In genomic region chr20:20226554-20226953, GRCh38 we compare ENCODE assay signal across 19 cellular contexts.
DNase-seq lines count a peak whose midpoint lies in the region; ATAC-seq and TF ChIP-seq lines count a peak whose summit lies in the region.
"Had no signal": no experiment of that assay in that cellular context is flagged by ENCODE, and none has a peak within 500 bp of the region (broad histone marks: within the 10 kb centered on the region; RNA-seq: fewer than 3 reads in every experiment).

No MANE protein-coding gene starts in this region.

- H3K9me3 ChIP-seq in psoas muscle: peaks cover 8% of the 10 kb centered on the region
- H3K9me3 ChIP-seq in thyroid gland: no peaks in the 10 kb centered on the region

- 36 to 56% (median 36%) methylated on average over 6 of the region's 6 CpGs for WGBS in psoas muscle, 3 donors
- 81 to 86% methylated on average over 6 of the region's 6 CpGs for WGBS in thyroid gland, 2 donors

- H3K4me3 ChIP-seq in psoas muscle (no peak overlapping the region), thyroid gland (replicated peaks in 1 of 3) (no peak overlapping the region)
- H3K4me3 ChIP-seq: BLaER1, HAP-1 had no signal

- no peak overlapping the region for H3K4me3 Mint-ChIP-seq in activated naive CD4-positive, alpha-beta T cell treated with anti-CD3 and anti-CD28 coated beads, Interleukin-2, amount 50 U/mL, for 24 hours
- H3K4me3 Mint-ChIP-seq: B cell; CD4-positive, alpha-beta T cell; CD8-positive, alpha-beta memory T cell; HFFc6 had no signal

- peak overlapping the region; percentile 51 for H3K27ac Mint-ChIP-seq in activated naive CD4-positive, alpha-beta T cell treated with anti-CD3 and anti-CD28 coated beads, Interleukin-2, amount 50 U/mL, for 24 hours
- H3K27ac Mint-ChIP-seq: B cell; CD4-positive, alpha-beta T cell; HFFc6 had no signal

- no peaks in the 10 kb centered on the region for H3K9me3 Mint-ChIP-seq in activated naive CD4-positive, alpha-beta T cell treated with anti-CD3 and anti-CD28 coated beads, Interleukin-2, amount 50 U/mL, for 24 hours
- H3K9me3 Mint-ChIP-seq: CD4-positive, alpha-beta T cell; HFFc6 had no signal

- in situ Hi-C loops in SK-MEL-5 (cut with HindIII; ENCODE audit: low pct_unique_long_range_greater_than_20kb, low sequenced_read_pairs): no loop called here

- H3K36me3 Mint-ChIP-seq in activated naive CD4-positive, alpha-beta T cell treated with anti-CD3 and anti-CD28 coated beads, Interleukin-2, amount 50 U/mL, for 24 hours: no peaks in the 10 kb centered on the region

- H3K4me1 ChIP-seq in psoas muscle: peaks cover 36% of the 10 kb centered on the region
- H3K4me1 ChIP-seq in thyroid gland: no peaks in the 10 kb centered on the region

- no peaks in the 10 kb centered on the region for H3K27me3 ChIP-seq in psoas muscle (ENCODE audit: insufficient read depth in 3 of 3, low read length in 2 of 3)
- H3K27me3 ChIP-seq in thyroid gland: no peaks in the 10 kb centered on the region
- H3K27me3 ChIP-seq: BLaER1 had no signal

- ATAC-seq in psoas muscle: peak in 1 of 4 donors; percentile 25

- intact Hi-C loops in psoas muscle (cut with DNase I): no loop called here
- intact Hi-C loops in thyroid gland (cut with DNase I): no loop called here

- H3K27me3 Mint-ChIP-seq in activated naive CD4-positive, alpha-beta T cell treated with anti-CD3 and anti-CD28 coated beads, Interleukin-2, amount 50 U/mL, for 24 hours: peaks cover 6% of the 10 kb centered on the region

- H3K27ac ChIP-seq in psoas muscle (peak overlapping the region; percentile 34), thyroid gland (no peak overlapping the region)
- H3K27ac ChIP-seq: 22Rv1, BLaER1, C4-2B had no signal

- no peaks in the 10 kb centered on the region for H3K36me3 ChIP-seq in psoas muscle (ENCODE audit: insufficient read depth in 1 of 2, low read depth in 1 of 2)
- H3K36me3 ChIP-seq in thyroid gland: no peaks in the 10 kb centered on the region
- H3K36me3 ChIP-seq: BLaER1, HAP-1 had no signal

- TF ChIP-seq POLR2A in thyroid gland (IDR thresholded peaks at IDR 0.05): no peak

- DNase-seq in activated naive CD4-positive, alpha-beta T cell (lab: John Stamatoyannopoulos, UW): no peak
- DNase-seq in SK-MEL-5 (ENCODE audit: low read depth, low spot score): peak; percentile 68
- DNase-seq in psoas muscle: no peak
- DNase-seq in thyroid gland: no peak
- no peak for DNase-seq in CD1c-positive myeloid dendritic cell (ENCODE audit: extremely low spot score)
- DNase-seq: Calu3; CD4-positive, alpha-beta T cell; CD8-positive, alpha-beta memory T cell; COR-L47; DMS79 treated with DMSO at 0.1 percent for 48 hours; GF-D8; GOT3; HFFc6 had no signal

- H3K4me1 Mint-ChIP-seq in activated naive CD4-positive, alpha-beta T cell treated with anti-CD3 and anti-CD28 coated beads, Interleukin-2, amount 50 U/mL, for 24 hours: no peaks in the 10 kb centered on the region
- H3K4me1 Mint-ChIP-seq: B cell had no signal

- no peak for TF ChIP-seq CTCF in psoas muscle (IDR thresholded peaks at IDR 0.05)
- TF ChIP-seq CTCF in thyroid gland (IDR thresholded peaks at IDR 0.05): no peak
